8 cellular contexts compared by ENCODE assay signal in genomic region chr11:62508336-62509058, GRCh38. TPM values are rescaled to one million over a fixed set of nuclear protein-coding genes. Genes with fewer than 3 reads are reported as not detected.
A peak's percentile ranks its signal among the peaks of the same experiment; 100 is the strongest.
DNase-seq lines count a peak whose midpoint lies in the region; ATAC-seq and TF ChIP-seq lines count a peak whose summit lies in the region.

No MANE protein-coding gene starts in this region.

- H3K36me3 ChIP-seq in fibroblast of lung (ENCODE audit: control insufficient read depth, insufficient read depth, low read length) (no peaks in the 10 kb centered on the region), muscle layer of duodenum (ENCODE audit: control insufficient read depth in 1 of 2, insufficient read depth in 2 of 2, low read length in 2 of 2) (no peaks in the 10 kb centered on the region)

- ATAC-seq in GM21825 (IDR thresholded peaks at IDR 0.05; ENCODE audit: unreplicated experiment) (no peak), HG03378 (IDR thresholded peaks at IDR 0.05; ENCODE audit: unreplicated experiment) (no peak)

- H3K4me1 ChIP-seq in fibroblast of lung (ENCODE audit: control insufficient read depth, extremely low read depth, insufficient read depth, low read length) = peaks cover 3% of the 10 kb centered on the region
- H3K4me1 ChIP-seq in muscle layer of duodenum (ENCODE audit: control insufficient read depth in 1 of 2, insufficient read depth in 2 of 2, low read length in 2 of 2) = peaks cover 12 to 42% of the 10 kb centered on the region in 2 donors

- H3K27ac ChIP-seq in fibroblast of lung (ENCODE audit: insufficient read depth, low read length) (peak overlapping the region; percentile 1), muscle layer of duodenum (ENCODE audit: low read length) (peak overlapping the region; percentile 76)

- H3K27me3 ChIP-seq in fibroblast of lung (ENCODE audit: control insufficient read depth, insufficient read depth, low read length) (no peaks in the 10 kb centered on the region), muscle layer of duodenum (ENCODE audit: low read depth, low read length) (no peaks in the 10 kb centered on the region)

- no peak overlapping the region for H3K9ac ChIP-seq in fibroblast of lung (ENCODE audit: insufficient read depth, low read length)

- no peaks in the 10 kb centered on the region for H3K79me2 ChIP-seq in fibroblast of lung (ENCODE audit: control insufficient read depth, insufficient read depth, low read length)

- H4K20me1 ChIP-seq in fibroblast of lung (ENCODE audit: control insufficient read depth, extremely low read depth, insufficient read depth, low read length) = no peaks in the 10 kb centered on the region

- TF ChIP-seq CTCF in fibroblast of lung (conservative IDR thresholded peaks at IDR 0.05 in 1 of 2, IDR thresholded peaks at IDR 0.05 in 1 of 2; ENCODE audit: low read depth in 1 of 2, low read length in 2 of 2) = peak; percentile 48 to 55

- peak; percentile 93 for DNase-seq in COLO829 (ENCODE audit: low spot score)
- peak; percentile 68 for DNase-seq in HuH-7 (ENCODE audit: low spot score)
- DNase-seq in SKM-1 treated with dmso at 0.1 percent for 144 hours (lab: John Stamatoyannopoulos, UW; ENCODE audit: unreplicated experiment) = peak; percentile 26
- peak; percentile 49 to 59 for DNase-seq in fibroblast of lung (ENCODE audit: low read depth in 2 of 2)
- no peak for DNase-seq in OCI-M2 (lab: John Stamatoyannopoulos, UW; ENCODE audit: unreplicated experiment)

- H2AFZ ChIP-seq in fibroblast of lung (ENCODE audit: low read length) = no peak overlapping the region

- peak overlapping the region; percentile 48 for H3K4me2 ChIP-seq in fibroblast of lung (ENCODE audit: extremely low read depth, insufficient read depth, low read length)

- H3K9me3 ChIP-seq in fibroblast of lung (ENCODE audit: control insufficient read depth, insufficient read depth, low read depth, low read length) = no peaks in the 10 kb centered on the region
- H3K9me3 ChIP-seq in muscle layer of duodenum (ENCODE audit: control insufficient read depth in 1 of 2, low read length in 2 of 2) = no peaks in the 10 kb centered on the region

- no peak overlapping the region for H3K4me3 ChIP-seq in fibroblast of lung (replicated peaks in 1 of 4; ENCODE audit: control extremely low read depth in 1 of 4, insufficient read depth in 1 of 4, low read depth in 3 of 4, low read length in 4 of 4)
- peak overlapping the region; percentile 12 to 40 for H3K4me3 ChIP-seq in muscle layer of duodenum (ENCODE audit: low read depth in 1 of 2, low read length in 2 of 2)

RNA-seq across cellular contexts. Expression of gene AHNAK, which starts 38.1 kb away (rescaled TPM):
- 396 and 762 TPM in 2 replicates for total RNA-seq in fibroblast of lung
- polyA plus RNA-seq in fibroblast of lung = 209 and 220 TPM in 2 replicates
- polyA plus RNA-seq in fibroblast of lung (2012) = 281 and 392 TPM in 2 replicates
- polyA minus RNA-seq in fibroblast of lung (ENCODE audit: low replicate concordance) = 340 and 357 TPM in 2 replicates

Comparison
In these comparisons a context has a peak if more than half of its experiments do, and no peak if none do; other contexts are left out.
1. H3K4me3 ChIP-seq: peak in muscle layer of duodenum (2 of 2); none in fibroblast of lung (0 of 4).